Comparison of ENCODE assay signal across 23 cellular contexts in the genomic region with DNA sequence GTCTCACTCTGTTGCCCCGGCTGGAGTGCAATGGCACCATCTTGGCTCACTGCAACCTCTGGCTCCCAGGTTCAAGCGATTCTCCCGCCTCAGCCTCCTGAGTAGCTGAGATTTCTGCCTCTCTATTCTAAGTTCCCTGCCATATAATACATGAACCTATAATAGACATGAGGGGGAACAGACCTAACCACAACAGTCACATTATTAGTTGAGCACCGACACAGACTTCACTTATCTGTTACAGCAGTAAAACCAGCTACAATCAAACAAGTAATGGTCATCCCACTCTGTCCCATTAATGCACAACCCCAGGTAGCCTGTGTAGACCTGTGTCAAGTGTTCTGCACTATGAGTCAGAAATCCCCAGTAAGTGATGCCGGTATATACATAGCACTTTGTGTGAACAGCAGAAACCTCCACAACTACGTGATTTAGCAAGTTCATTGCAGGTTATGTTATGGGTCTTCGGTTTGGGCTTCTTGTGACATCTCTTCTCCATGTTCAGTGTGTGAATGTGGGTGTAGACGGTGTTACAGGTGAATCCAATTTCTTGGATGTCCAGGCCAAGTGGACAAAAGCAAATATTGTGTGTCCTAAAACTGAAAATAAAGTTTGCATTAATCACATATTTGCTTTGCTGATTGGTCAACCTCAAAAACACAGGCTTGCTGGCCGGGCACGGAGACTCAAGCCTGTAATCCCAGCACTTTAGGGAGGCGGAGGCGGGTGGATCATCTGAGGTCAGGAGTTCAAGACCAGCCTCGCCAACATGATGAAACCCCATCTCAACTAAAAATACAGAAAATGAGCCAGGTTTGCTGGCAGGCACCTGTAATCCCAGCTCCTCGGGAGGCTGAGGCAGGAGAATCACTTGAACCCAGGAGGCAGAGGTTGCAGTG.
"Had no signal": no experiment of that assay in that cellular context is flagged by ENCODE, and none has a peak within 500 bp of the region (broad histone marks: within the 10 kb centered on the region; RNA-seq: fewer than 3 reads in every experiment).

No MANE protein-coding gene starts in this region.

- H3K79me2 ChIP-seq: parathyroid adenoma had no signal

- H3K27ac ChIP-seq: esophagus squamous epithelium, gastroesophageal sphincter, left lung, lower lobe of right lung, neural progenitor cell, parathyroid adenoma, psoas muscle, spleen, tibial artery, upper lobe of left lung, uterus had no signal

- H2AFZ ChIP-seq: neural progenitor cell, parathyroid adenoma had no signal

- H3K4me2 ChIP-seq: neural progenitor cell had no signal

- H3K36me3 ChIP-seq: neural progenitor cell, uterus had no signal

- ATAC-seq: gastroesophageal sphincter; left lung; lower lobe of right lung; natural killer cell; psoas muscle; sciatic nerve; stimulated activated memory B cell treated with anti-CD40 and anti-IgM and Interleukin-4, amounts not matched to agents 10 μg/mL and 1 μg/mL and 100 μg/mL, for 72 hours had no signal

- DNase-seq: dermis blood vessel endothelial cell; esophagus squamous epithelium; foreskin fibroblast; glutamatergic neuron; islet precursor cell; left lung; lower lobe of right lung; natural killer cell; nucleus accumbens; psoas muscle; retina; spleen; stimulated activated CD4-positive, alpha-beta T cell treated with anti-CD3 and anti-CD28 coated beads, Interleukin-15, amount 100 ng/mL, for 24 hours; stimulated activated CD4-positive, alpha-beta T cell treated with anti-CD3 and anti-CD28 coated beads, Interleukin-1b, Interleukin-23, amount 100 ng/mL, for 48 hours; stimulated activated CD4-positive, alpha-beta T cell treated with anti-CD3 and anti-CD28 coated beads, Interleukin-4, amount 100 ng/mL, for 24 hours; tibial artery; upper lobe of left lung; uterus had no signal

- H3K27me3 ChIP-seq: esophagus squamous epithelium, gastroesophageal sphincter, left lung, neural progenitor cell, spleen, tibial artery, upper lobe of left lung, uterus had no signal

- H3K9me3 ChIP-seq: esophagus squamous epithelium, gastroesophageal sphincter, left lung, lower lobe of right lung, psoas muscle, spleen, tibial artery, upper lobe of left lung, uterus had no signal

- H3K4me3 ChIP-seq: esophagus squamous epithelium, gastroesophageal sphincter, left lung, lower lobe of right lung, neural progenitor cell, psoas muscle, spleen, tibial artery, upper lobe of left lung, uterus had no signal

- H3K9ac ChIP-seq: neural progenitor cell, parathyroid adenoma had no signal
